8 cellular contexts compared by ENCODE assay signal in genomic region chr3:4722103-4722502, GRCh38.
DNase-seq lines count a peak whose midpoint lies in the region; ATAC-seq, FAIRE-seq and TF ChIP-seq lines count a peak whose summit lies in the region.

No MANE protein-coding gene starts in this region.

- H2AFZ ChIP-seq in K562 (ENCODE audit: low read depth, low read length), result peak overlapping the region; percentile 44; the same call in 1 of the 2 replicates

- in situ Hi-C loops in K562 (cut with MboI), result loop anchor here (5.0 kb wide), 3 partner anchors 90 to 340 kb away; partner anchors contain the start of gene BHLHE40

- POLR2A ChIA-PET in K562 (lab: Yijun Ruan, JAX), result no interaction called here

- peak; percentile 94 to 97 for TF ChIP-seq RAD21 in K562 (CRISPR knock-in tag; conservative IDR thresholded peaks at IDR 0.05 in 1 of 2, IDR thresholded peaks at IDR 0.05 in 1 of 2)

- no peaks in the 10 kb centered on the region for H4K20me1 ChIP-seq in K562 (replicated peaks; ENCODE audit: control insufficient read depth, insufficient read depth, low read length)

- H3K4me3 ChIP-seq in K562 (no peak overlapping the region), kidney epithelial cell (ENCODE audit: low read depth, low read length) (no peak overlapping the region), testis (no peak overlapping the region)

- H3K4me2 ChIP-seq in K562 (ENCODE audit: insufficient read depth, low read length), result no peak overlapping the region

- peak; percentile 55; the same call in 1 of the 2 replicates for TF ChIP-seq EP300 in K562 (IDR thresholded peaks at IDR 0.05; ENCODE audit: low read length)

- peak; percentile 12 to 69 (median 29) for DNase-seq in NCI-H1417 (lab: John Stamatoyannopoulos, UW)
- no peak for DNase-seq in NCI-H1417 treated with DMSO at 0.1 percent for 48 hours (lab: John Stamatoyannopoulos, UW)
- peak; percentile 85 for DNase-seq in NOMO-1 treated with DMSO at 0.1 percent for 48 hours (lab: John Stamatoyannopoulos, UW; ENCODE audit: unreplicated experiment)
- peak; percentile 51 to 83 (median 66) for DNase-seq in K562 (ENCODE audit: extremely low read depth in 1 of 4, low spot score in 3 of 4)
- DNase-seq in kidney epithelial cell (ENCODE audit: low read depth), result no peak
- peak; percentile 69 for DNase-seq in testis

- H3K4me1 ChIP-seq in K562 (replicated peaks in 1 of 2; ENCODE audit: control insufficient read depth in 2 of 2, insufficient read depth in 2 of 2, low read length in 2 of 2) (peaks cover 0 to 20% of the 10 kb centered on the region in 2 experiments; a peak in 4 of 5 replicates), testis (peaks cover 41% of the 10 kb centered on the region)

- H3K9me3 ChIP-seq in K562 (replicated peaks; ENCODE audit: control insufficient read depth, insufficient read depth, low read depth, low read length), result no peaks in the 10 kb centered on the region
- no peaks in the 10 kb centered on the region for H3K9me3 ChIP-seq in testis

- no peak for TF ChIP-seq POLR2A in K562 (conservative IDR thresholded peaks at IDR 0.05)
- TF ChIP-seq POLR2A in testis (IDR thresholded peaks at IDR 0.05), result no peak

- H3K79me2 ChIP-seq in K562 (ENCODE audit: control insufficient read depth, insufficient read depth, low read length), result no peaks in the 10 kb centered on the region

- 19% methylated on average over 6 of the region's 6 CpGs for WGBS in K562 (ENCODE audit: insufficient coverage, low coverage, missing lambda C conversion rate)
- 42 to 57% methylated on average over 6 of the region's 6 CpGs for WGBS in testis, 2 donors

- peak; percentile 47 for ATAC-seq in HG02763 (IDR thresholded peaks at IDR 0.05; ENCODE audit: unreplicated experiment)
- peak; percentile 94 for ATAC-seq in K562
- ATAC-seq in GM18873 (IDR thresholded peaks at IDR 0.05; ENCODE audit: low FRiP score, unreplicated experiment), result no peak

- intact Hi-C loops in K562 (cut with micrococcal nuclease) (loop anchor here (1.0 to 5.0 kb wide), 7 partner anchors 19 to 335 kb away; no protein-coding TSS in a partner anchor), testis (cut with DNase I; ENCODE audit: low total_unique reads) (loop anchor here (10.0 kb wide), 1 partner anchor 263 kb away; no protein-coding TSS in a partner anchor)

- TF ChIP-seq CTCF in K562 (IDR thresholded peaks at IDR 0.05 in 2 of 3, conservative IDR thresholded peaks at IDR 0.05 in 1 of 3; ENCODE audit: insufficient read depth in 2 of 3, low read depth in 1 of 3, low read length in 3 of 3) (peak; percentile 76 to 84 (median 81)), kidney epithelial cell (IDR thresholded peaks at IDR 0.05; ENCODE audit: insufficient read depth, low read length, poor library complexity, severe bottlenecking) (peak; percentile 50), testis (IDR thresholded peaks at IDR 0.05) (peak in 2 of 3 experiments; percentile 36 to 44)

- CTCF ChIA-PET in K562 (lab: Yijun Ruan, JAX; ENCODE audit: low intra/inter-chr PET ratio), result interaction anchor here (1.3 to 4.3 kb wide), 4 partner anchors 144 to 335 kb away, joined by 3 to 61 read pairs (median 20); partner anchors contain the start of gene BHLHE40

- no peaks in the 10 kb centered on the region for H3K9me1 ChIP-seq in K562 (ENCODE audit: control insufficient read depth, insufficient read depth, low read length)

- H3K27ac ChIP-seq in K562 (ENCODE audit: extremely low read depth, low read depth, low read length), result no peak overlapping the region
- peak overlapping the region; percentile 23 to 58 for H3K27ac ChIP-seq in testis

- no peak overlapping the region; a peak in 1 of 4 replicates for H3K9ac ChIP-seq in K562 (ENCODE audit: insufficient read depth in 1 of 2, low read depth in 2 of 2, low read length in 2 of 2)

- no peaks in the 10 kb centered on the region for H3K36me3 ChIP-seq in K562 (ENCODE audit: control insufficient read depth, insufficient read depth, low read length)
- no peaks in the 10 kb centered on the region for H3K36me3 ChIP-seq in kidney epithelial cell (ENCODE audit: control insufficient read depth, insufficient read depth, low read length)
- no peaks in the 10 kb centered on the region for H3K36me3 ChIP-seq in testis (ENCODE audit: low read depth, missing control alignments)

- FAIRE-seq in K562 (lab: Jason Lieb, UNC), result peak; percentile 90

- BruUV-seq in K562 (replicated peaks; lab: Mats Ljungman, UMichigan), result no TSS peak

- H3K27me3 ChIP-seq in K562 (ENCODE audit: control insufficient read depth in 2 of 2, insufficient read depth in 2 of 2, low read length in 2 of 2), result no peaks in the 10 kb centered on the region
- no peaks in the 10 kb centered on the region for H3K27me3 ChIP-seq in kidney epithelial cell (ENCODE audit: control insufficient read depth, insufficient read depth, low read length)
- no peaks in the 10 kb centered on the region for H3K27me3 ChIP-seq in testis

TF ChIP-seq in K562, 482 proteins besides CTCF, POLR2A, EP300 and RAD21 (continues in another document):
- TF ChIP-seq MXI1 (IDR thresholded peaks at IDR 0.05; ENCODE audit: low read depth, low read length) (no peak), TSHZ1 (CRISPR knock-in tag; IDR thresholded peaks at IDR 0.05) (no peak), RNF2 (IDR thresholded peaks at IDR 0.05) (no peak), CHCHD3 (CRISPR knock-in tag; IDR thresholded peaks at IDR 0.05) (no peak), ZNF609 (CRISPR knock-in tag; IDR thresholded peaks at IDR 0.05; ENCODE audit: borderline replicate concordance) (no peak), XRCC3 (IDR thresholded peaks at IDR 0.05) (no peak), TCF7 (IDR thresholded peaks at IDR 0.05; ENCODE audit: borderline replicate concordance) (no peak)
- TF ChIP-seq, protein P1, sequence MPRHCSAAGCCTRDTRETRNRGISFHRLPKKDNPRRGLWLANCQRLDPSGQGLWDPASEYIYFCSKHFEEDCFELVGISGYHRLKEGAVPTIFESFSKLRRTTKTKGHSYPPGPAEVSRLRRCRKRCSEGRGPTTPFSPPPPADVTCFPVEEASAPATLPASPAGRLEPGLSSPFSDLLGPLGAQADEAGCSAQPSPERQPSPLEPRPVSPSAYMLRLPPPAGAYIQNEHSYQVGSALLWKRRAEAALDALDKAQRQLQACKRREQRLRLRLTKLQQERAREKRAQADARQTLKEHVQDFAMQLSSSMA (CRISPR knock-in tag; IDR thresholded peaks at IDR 0.05), result no peak

Comparison
In these comparisons a context has a peak if more than half of its experiments do, and no peak if none do; other contexts are left out.
1. DNase-seq: peak in NCI-H1417 (3 of 3), NOMO-1 treated with DMSO at 0.1 percent for 48 hours (single experiment), K562 (4 of 4) and testis (single experiment); none in NCI-H1417 treated with DMSO at 0.1 percent for 48 hours (single experiment) and kidney epithelial cell (single experiment).
2. Peak in every context shown above with its lines, with median percentiles within 50 percentile points of each other: CTCF ChIP-seq.